ENCODE assay signal across 18 cellular contexts in the genomic region with DNA sequence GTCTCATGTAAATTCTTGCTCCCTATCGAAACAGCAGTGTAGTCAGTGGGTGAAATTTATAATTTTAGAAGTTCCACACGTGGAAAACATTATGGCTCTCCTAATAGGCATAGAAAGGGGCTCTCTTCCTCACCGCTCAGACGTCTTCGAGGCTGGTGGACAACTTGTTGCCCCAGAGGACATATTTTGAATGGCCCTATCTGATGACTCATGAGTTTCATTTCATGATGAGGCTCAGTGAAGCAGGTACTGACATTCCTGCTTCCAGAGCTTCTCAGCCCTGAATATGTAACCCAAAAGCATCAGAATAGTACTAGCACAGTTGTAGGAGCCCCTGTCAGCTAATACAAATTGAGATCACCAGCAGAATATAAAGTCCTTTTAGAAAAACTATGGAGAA.
DNase-seq lines count a peak whose midpoint lies in the region; ATAC-seq, FAIRE-seq and TF ChIP-seq lines count a peak whose summit lies in the region.
"Had no signal": no experiment of that assay in that cellular context is flagged by ENCODE, and none has a peak within 500 bp of the region (broad histone marks: within the 10 kb centered on the region; RNA-seq: fewer than 3 reads in every experiment).

No MANE protein-coding gene starts in this region.

- dilution Hi-C loops in endothelial cell of umbilical vein (cut with MboI; ENCODE audit: extremely low pct_ligation_motif_present, low sequenced_read_pairs): no loop called here

- peaks cover 29% of the 10 kb centered on the region for H3K36me3 Mint-ChIP-seq in activated CD8-positive, alpha-beta T cell treated with anti-CD3 and anti-CD28 coated beads for 36 hours (ENCODE audit: low read depth)
- peaks cover 33% of the 10 kb centered on the region for H3K36me3 Mint-ChIP-seq in activated CD8-positive, alpha-beta T cell treated with anti-CD3 and anti-CD28 coated beads, Interleukin-2, amount 10 ng/mL, durations not matched to agents 7 days and 5 days (ENCODE audit: low read depth)
- peaks cover 33 to 34% of the 10 kb centered on the region in 2 donors for H3K36me3 Mint-ChIP-seq in stimulated activated naive B cell treated with anti-CD40 and anti-IgM and Interleukin-4, amounts not matched to agents 10 μg/mL and 1 μg/mL and 100 μg/mL, for 72 hours
- peaks cover 35 to 54% of the 10 kb centered on the region in 2 donors for H3K36me3 Mint-ChIP-seq in CD14-positive monocyte

- intact Hi-C loops in activated CD8-positive, alpha-beta T cell treated with anti-CD3 and anti-CD28 coated beads for 36 hours (cut with micrococcal nuclease): no loop called here
- intact Hi-C loops in endothelial cell of umbilical vein (cut with micrococcal nuclease): no loop called here
- intact Hi-C loops in CD14-positive monocyte (cut with micrococcal nuclease): no loop called here

- no peak for ATAC-seq in activated CD8-positive, alpha-beta T cell treated with anti-CD3 and anti-CD28 coated beads for 36 hours
- ATAC-seq in activated CD8-positive, alpha-beta T cell treated with anti-CD3 and anti-CD28 coated beads, Interleukin-2, amount 10 ng/mL, durations not matched to agents 7 days and 5 days: no peak
- ATAC-seq in stimulated activated naive B cell treated with anti-CD40 and anti-IgM and Interleukin-4, amounts not matched to agents 10 μg/mL and 1 μg/mL and 100 μg/mL, for 72 hours (replicated peaks): no peak
- ATAC-seq in GM19452 (IDR thresholded peaks at IDR 0.05; ENCODE audit: unreplicated experiment): no peak
- ATAC-seq: esophagus mucosa had no signal

- no peak for TF ChIP-seq POLR2A in endothelial cell of umbilical vein (IDR thresholded peaks at IDR 0.05; ENCODE audit: low read depth, low read length)

- peak overlapping the region; percentile 12 for H3K4me2 ChIP-seq in OCI-LY3 (ENCODE audit: low read length)
- H3K4me2 ChIP-seq in endothelial cell of umbilical vein (ENCODE audit: insufficient read depth, low read length): no peak overlapping the region
- H3K4me2 ChIP-seq: KMS-11 had no signal

- no peaks in the 10 kb centered on the region for H3K9me3 Mint-ChIP-seq in activated CD8-positive, alpha-beta T cell treated with anti-CD3 and anti-CD28 coated beads for 36 hours
- H3K9me3 Mint-ChIP-seq in activated CD8-positive, alpha-beta T cell treated with anti-CD3 and anti-CD28 coated beads, Interleukin-2, amount 10 ng/mL, durations not matched to agents 7 days and 5 days (ENCODE audit: insufficient read depth): no peaks in the 10 kb centered on the region
- no peaks in the 10 kb centered on the region for H3K9me3 Mint-ChIP-seq in stimulated activated naive B cell treated with anti-CD40 and anti-IgM and Interleukin-4, amounts not matched to agents 10 μg/mL and 1 μg/mL and 100 μg/mL, for 72 hours
- no peaks in the 10 kb centered on the region for H3K9me3 Mint-ChIP-seq in CD14-positive monocyte
- H3K9me3 Mint-ChIP-seq: activated naive CD8-positive, alpha-beta T cell treated with anti-CD3 and anti-CD28 coated beads, Interleukin-2, amount 10 ng/mL, durations not matched to agents 7 days and 5 days; nephron; type B pancreatic cell had no signal

- no peak overlapping the region for H3K4me3 Mint-ChIP-seq in activated CD8-positive, alpha-beta T cell treated with anti-CD3 and anti-CD28 coated beads for 36 hours
- no peak overlapping the region for H3K4me3 Mint-ChIP-seq in activated CD8-positive, alpha-beta T cell treated with anti-CD3 and anti-CD28 coated beads, Interleukin-2, amount 10 ng/mL, durations not matched to agents 7 days and 5 days
- H3K4me3 Mint-ChIP-seq in stimulated activated naive B cell treated with anti-CD40 and anti-IgM and Interleukin-4, amounts not matched to agents 10 μg/mL and 1 μg/mL and 100 μg/mL, for 72 hours: no peak overlapping the region
- H3K4me3 Mint-ChIP-seq in CD14-positive monocyte: no peak overlapping the region
- H3K4me3 Mint-ChIP-seq: activated naive CD8-positive, alpha-beta T cell treated with anti-CD3 and anti-CD28 coated beads, Interleukin-2, amount 10 ng/mL, durations not matched to agents 7 days and 5 days; nephron; type B pancreatic cell had no signal

- H3K4me3 ChIP-seq in OCI-LY3 (ENCODE audit: low read length) (no peak overlapping the region), endothelial cell of umbilical vein (replicated peaks in 1 of 3; ENCODE audit: insufficient read depth in 1 of 3, low read depth in 1 of 3, low read length in 3 of 3) (no peak overlapping the region)

- no peaks in the 10 kb centered on the region for H3K79me2 ChIP-seq in OCI-LY3 (ENCODE audit: low read length)
- no peaks in the 10 kb centered on the region for H3K79me2 ChIP-seq in endothelial cell of umbilical vein (ENCODE audit: control insufficient read depth, insufficient read depth, low read length)

- H3K9ac ChIP-seq in OCI-LY3 (ENCODE audit: low read length) (no peak overlapping the region), endothelial cell of umbilical vein (replicated peaks; ENCODE audit: extremely low read depth, insufficient read depth, low read length) (no peak overlapping the region)
- H3K9ac ChIP-seq: KMS-11 had no signal

- DNase-seq in activated CD8-positive, alpha-beta T cell treated with anti-CD3 and anti-CD28 coated beads for 36 hours: no peak
- no peak for DNase-seq in activated CD8-positive, alpha-beta T cell treated with anti-CD3 and anti-CD28 coated beads, Interleukin-2, amount 10 ng/mL, durations not matched to agents 7 days and 5 days
- DNase-seq in endothelial cell of umbilical vein (ENCODE audit: low read depth, low spot score): no peak
- no peak for DNase-seq in stimulated activated naive B cell treated with anti-CD40 and anti-IgM and Interleukin-4, amounts not matched to agents 10 μg/mL and 1 μg/mL and 100 μg/mL, for 72 hours
- DNase-seq in activated effector memory CD4-positive, alpha-beta T cell treated with Interleukin-2 at 50 U/mL for 16 hours: no peak
- DNase-seq in CD14-positive monocyte (ENCODE audit: low spot score): no peak
- DNase-seq: activated naive CD8-positive, alpha-beta T cell treated with anti-CD3 and anti-CD28 coated beads, Interleukin-2, amount 10 ng/mL, durations not matched to agents 7 days and 5 days; NCI-H1694 treated with DMSO at 0.1 percent for 48 hours; NCI-H524; WERI-Rb-1 had no signal

- peak; percentile 35 for FAIRE-seq in endothelial cell of umbilical vein (lab: Jason Lieb, UNC)
- FAIRE-seq: D721Med, H54 had no signal

- H2AFZ ChIP-seq in OCI-LY3 (ENCODE audit: low read depth, low read length) (no peak overlapping the region), endothelial cell of umbilical vein (ENCODE audit: low read depth, low read length) (no peak overlapping the region)

- peaks cover 32% of the 10 kb centered on the region for H3K4me1 Mint-ChIP-seq in activated CD8-positive, alpha-beta T cell treated with anti-CD3 and anti-CD28 coated beads for 36 hours (ENCODE audit: low read depth)
- peaks cover 10% of the 10 kb centered on the region for H3K4me1 Mint-ChIP-seq in activated CD8-positive, alpha-beta T cell treated with anti-CD3 and anti-CD28 coated beads, Interleukin-2, amount 10 ng/mL, durations not matched to agents 7 days and 5 days (ENCODE audit: low read depth)
- peaks cover 10 to 30% of the 10 kb centered on the region in 2 donors for H3K4me1 Mint-ChIP-seq in stimulated activated naive B cell treated with anti-CD40 and anti-IgM and Interleukin-4, amounts not matched to agents 10 μg/mL and 1 μg/mL and 100 μg/mL, for 72 hours
- peaks cover 3% of the 10 kb centered on the region for H3K4me1 Mint-ChIP-seq in CD14-positive monocyte
- H3K4me1 Mint-ChIP-seq: nephron had no signal

- H4K20me1 ChIP-seq in OCI-LY3 (ENCODE audit: insufficient read depth, low read length): no peaks in the 10 kb centered on the region
- no peaks in the 10 kb centered on the region for H4K20me1 ChIP-seq in endothelial cell of umbilical vein (replicated peaks; ENCODE audit: control insufficient read depth, extremely low read depth, insufficient read depth, low read length)

- peak overlapping the region; percentile 3; the same call in 1 of the 2 replicates for H3K27ac ChIP-seq in OCI-LY3 (ENCODE audit: low read length)
- no peak overlapping the region for H3K27ac ChIP-seq in endothelial cell of umbilical vein (ENCODE audit: insufficient read depth, low read depth, low read length)
- H3K27ac ChIP-seq: KMS-11, WERI-Rb-1 had no signal

- H3K4me1 ChIP-seq in OCI-LY3 (ENCODE audit: low read length) (peaks cover 58% of the 10 kb centered on the region), endothelial cell of umbilical vein (ENCODE audit: control insufficient read depth, extremely low read depth, insufficient read depth, low read length) (no peaks in the 10 kb centered on the region)

- BruUV-seq in endothelial cell of umbilical vein (replicated peaks; lab: Mats Ljungman, UMichigan): no TSS peak

- H3K27me3 Mint-ChIP-seq in activated CD8-positive, alpha-beta T cell treated with anti-CD3 and anti-CD28 coated beads for 36 hours: no peaks in the 10 kb centered on the region
- no peaks in the 10 kb centered on the region for H3K27me3 Mint-ChIP-seq in activated CD8-positive, alpha-beta T cell treated with anti-CD3 and anti-CD28 coated beads, Interleukin-2, amount 10 ng/mL, durations not matched to agents 7 days and 5 days (ENCODE audit: low read depth)
- no peaks in the 10 kb centered on the region for H3K27me3 Mint-ChIP-seq in stimulated activated naive B cell treated with anti-CD40 and anti-IgM and Interleukin-4, amounts not matched to agents 10 μg/mL and 1 μg/mL and 100 μg/mL, for 72 hours
- no peaks in the 10 kb centered on the region for H3K27me3 Mint-ChIP-seq in CD14-positive monocyte (ENCODE audit: low read depth in 3 of 3)
- H3K27me3 Mint-ChIP-seq: activated naive CD8-positive, alpha-beta T cell treated with anti-CD3 and anti-CD28 coated beads, Interleukin-2, amount 10 ng/mL, durations not matched to agents 7 days and 5 days; type B pancreatic cell had no signal

- H3K27me3 ChIP-seq in OCI-LY3 (ENCODE audit: low read depth, low read length) (no peaks in the 10 kb centered on the region), endothelial cell of umbilical vein (ENCODE audit: control insufficient read depth in 2 of 2, insufficient read depth in 2 of 2, low read length in 2 of 2) (no peaks in the 10 kb centered on the region)

- CTCF ChIA-PET in activated CD8-positive, alpha-beta T cell treated with anti-CD3 and anti-CD28 coated beads for 36 hours (lab: Charles Lee): interaction anchor here (1.1 to 1.8 kb wide), 2 partner anchors 11 to 105 kb away, joined by 3 to 4 read pairs; no protein-coding TSS in a partner anchor
- CTCF ChIA-PET in activated CD8-positive, alpha-beta T cell treated with anti-CD3 and anti-CD28 coated beads, Interleukin-2, amount 10 ng/mL, durations not matched to agents 7 days and 5 days (lab: Charles Lee): interaction anchor here (0.6 to 1.1 kb wide), 2 partner anchors 36 to 392 kb away, joined by 3 to 4 read pairs; no protein-coding TSS in a partner anchor
- CTCF ChIA-PET in endothelial cell of umbilical vein (lab: Charles Lee): no interaction called here

- H3K36me3 ChIP-seq in OCI-LY3 (replicated peaks; ENCODE audit: low read depth, low read length) (peaks cover 22% of the 10 kb centered on the region), endothelial cell of umbilical vein (ENCODE audit: control insufficient read depth in 2 of 2, extremely low read depth in 1 of 2, insufficient read depth in 2 of 2, low read length in 2 of 2) (peaks cover 5% of the 10 kb centered on the region in 2 experiments)

- H3K9me3 ChIP-seq in OCI-LY3 (ENCODE audit: insufficient read depth, low read length) (no peaks in the 10 kb centered on the region), endothelial cell of umbilical vein (replicated peaks; ENCODE audit: control insufficient read depth, insufficient read depth, low read length) (no peaks in the 10 kb centered on the region)

- POLR2A ChIA-PET in activated CD8-positive, alpha-beta T cell treated with anti-CD3 and anti-CD28 coated beads for 36 hours (lab: Charles Lee): interaction anchor here (0.7 kb wide), 1 partner anchor 246 kb away, joined by 3 read pairs; no protein-coding TSS in a partner anchor
- POLR2A ChIA-PET in activated CD8-positive, alpha-beta T cell treated with anti-CD3 and anti-CD28 coated beads, Interleukin-2, amount 10 ng/mL, durations not matched to agents 7 days and 5 days (lab: Charles Lee): no interaction called here
- POLR2A ChIA-PET in endothelial cell of umbilical vein (lab: Charles Lee): no interaction called here

- no peak for TF ChIP-seq CTCF in activated CD8-positive, alpha-beta T cell treated with anti-CD3 and anti-CD28 coated beads for 36 hours (IDR thresholded peaks at IDR 0.05)
- TF ChIP-seq CTCF in OCI-LY3 (IDR thresholded peaks at IDR 0.05; ENCODE audit: low read depth, low read length) (no peak), endothelial cell of umbilical vein (IDR thresholded peaks at IDR 0.05; ENCODE audit: extremely low read depth in 1 of 2, insufficient read depth in 1 of 2, low read depth in 1 of 2, low read length in 2 of 2) (no peak), CD14-positive monocyte (IDR thresholded peaks at IDR 0.05) (no peak)

- H3K9me1 ChIP-seq in endothelial cell of umbilical vein (replicated peaks; ENCODE audit: control insufficient read depth, extremely low read depth, insufficient read depth, low read length): no peaks in the 10 kb centered on the region

- peak overlapping the region; percentile 55 for H3K27ac Mint-ChIP-seq in activated CD8-positive, alpha-beta T cell treated with anti-CD3 and anti-CD28 coated beads for 36 hours
- no peak overlapping the region for H3K27ac Mint-ChIP-seq in activated CD8-positive, alpha-beta T cell treated with anti-CD3 and anti-CD28 coated beads, Interleukin-2, amount 10 ng/mL, durations not matched to agents 7 days and 5 days
- H3K27ac Mint-ChIP-seq in stimulated activated naive B cell treated with anti-CD40 and anti-IgM and Interleukin-4, amounts not matched to agents 10 μg/mL and 1 μg/mL and 100 μg/mL, for 72 hours: peak overlapping the region; percentile 66
- peak overlapping the region in 2 of 7 donors; percentile 12 to 69 for H3K27ac Mint-ChIP-seq in CD14-positive monocyte
- H3K27ac Mint-ChIP-seq: activated naive CD8-positive, alpha-beta T cell treated with anti-CD3 and anti-CD28 coated beads, Interleukin-2, amount 10 ng/mL, durations not matched to agents 7 days and 5 days; nephron; type B pancreatic cell had no signal
